Comparison of ENCODE assay signal across 7 cellular contexts in genomic region chr4:182918791-182919302, GRCh38.
DNase-seq lines count a peak whose midpoint lies in the region; ATAC-seq lines count a peak whose summit lies in the region.

No MANE protein-coding gene starts in this region.

- H3K36me3 Mint-ChIP-seq in activated T-cell treated with anti-CD3 and anti-CD28 coated beads, Interleukin-2, amount 50 U/mL, for 24 hours (ENCODE audit: low read depth), result peaks cover 29% of the 10 kb centered on the region

- H3K9me3 Mint-ChIP-seq in activated T-cell treated with anti-CD3 and anti-CD28 coated beads, Interleukin-2, amount 50 U/mL, for 24 hours, result no peaks in the 10 kb centered on the region

- H3K27ac Mint-ChIP-seq in activated T-cell treated with anti-CD3 and anti-CD28 coated beads, Interleukin-2, amount 50 U/mL, for 24 hours, result peak overlapping the region; percentile 90

- no peak for DNase-seq in activated T-cell treated with anti-CD3 and anti-CD28 coated beads, Interleukin-2, amount 50 U/mL, for 24 hours
- peak; percentile 21 for DNase-seq in stimulated activated CD4-positive, alpha-beta T cell treated with anti-CD3 and anti-CD28 coated beads, Interleukin-4, amount 100 ng/mL, for 24 hours
- DNase-seq in NCI-H82 (lab: John Stamatoyannopoulos, UW), result no peak
- no peak for DNase-seq in NCI-H510A (lab: John Stamatoyannopoulos, UW)
- no peak for DNase-seq in DMS 273 treated with DMSO at 0.1 percent for 48 hours (lab: John Stamatoyannopoulos, UW)

- ATAC-seq in GM19452 (IDR thresholded peaks at IDR 0.05; ENCODE audit: unreplicated experiment) (peak; percentile 27), HG03135 (IDR thresholded peaks at IDR 0.05; ENCODE audit: unreplicated experiment) (peak; percentile 24)

- peaks cover 49% of the 10 kb centered on the region for H3K4me1 Mint-ChIP-seq in activated T-cell treated with anti-CD3 and anti-CD28 coated beads, Interleukin-2, amount 50 U/mL, for 24 hours (ENCODE audit: low read depth)

- peak overlapping the region; percentile 84 for H3K4me3 Mint-ChIP-seq in activated T-cell treated with anti-CD3 and anti-CD28 coated beads, Interleukin-2, amount 50 U/mL, for 24 hours

- no peaks in the 10 kb centered on the region for H3K27me3 Mint-ChIP-seq in activated T-cell treated with anti-CD3 and anti-CD28 coated beads, Interleukin-2, amount 50 U/mL, for 24 hours
